In the genomic region with DNA sequence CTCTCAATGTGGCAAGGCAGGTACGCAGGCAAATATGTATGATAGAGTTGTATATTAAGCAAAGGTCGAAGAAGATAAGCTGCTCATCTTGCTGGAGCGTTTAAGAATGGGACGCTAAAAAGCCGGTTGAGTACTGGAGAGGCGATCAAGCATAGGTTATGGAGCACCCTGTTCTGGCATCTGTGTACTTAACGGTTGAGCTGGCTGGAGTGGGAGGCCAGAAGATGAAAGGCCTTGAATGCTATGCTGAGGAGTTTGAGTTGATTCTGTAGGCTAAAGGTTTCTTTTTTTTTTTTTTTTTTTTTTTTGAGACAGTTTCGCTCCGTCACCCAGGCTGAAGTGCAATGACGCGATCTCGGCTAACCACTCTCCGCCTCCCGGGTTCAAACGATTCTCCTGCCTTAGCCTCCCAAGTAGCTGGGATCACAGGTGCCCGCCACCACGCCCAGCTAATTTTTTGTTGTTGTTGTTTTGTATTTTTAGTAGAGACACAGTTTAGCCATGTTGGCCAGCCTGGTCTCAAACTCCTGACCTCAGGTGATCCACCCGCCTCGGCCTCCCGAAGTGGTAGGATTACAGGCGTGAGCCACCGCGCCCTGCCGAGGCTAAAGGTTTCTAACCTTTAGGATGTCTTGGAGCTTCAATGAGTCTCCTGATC, we compare ENCODE assay signal across 1 cellular context.
TF ChIP-seq lines count a peak whose summit lies in the region.

No MANE protein-coding gene starts in this region.

TF ChIP-seq in H1, 55 proteins besides CTCF, POLR2A, EP300 and RAD21:
- no peak for TF ChIP-seq SIRT6 (IDR thresholded peaks at IDR 0.05; ENCODE audit: low read length)
